In genomic region chr4:66906314-66906713, GRCh38 we compare ENCODE assay signal across 17 cellular contexts.
A peak's percentile ranks its signal among the peaks of the same experiment; 100 is the strongest.
DNase-seq lines count a peak whose midpoint lies in the region; FAIRE-seq and TF ChIP-seq lines count a peak whose summit lies in the region.
"Had no signal": no experiment of that assay in that cellular context is flagged by ENCODE, and none has a peak within 500 bp of the region (broad histone marks: within the 10 kb centered on the region; RNA-seq: fewer than 3 reads in every experiment).

No MANE protein-coding gene starts in this region.

- no peaks in the 10 kb centered on the region for H3K9me2 ChIP-seq in PC-9 (ENCODE audit: insufficient read depth)

- H3K4me3 ChIP-seq in PC-9 = no peak overlapping the region

- no peaks in the 10 kb centered on the region for H3F3A ChIP-seq in PC-9 (ENCODE audit: insufficient read depth, low read depth)

- H3K4me1 ChIP-seq in PC-9 (replicated peaks; ENCODE audit: insufficient read depth) = no peaks in the 10 kb centered on the region

- H2AFZ ChIP-seq in PC-9 = no peak overlapping the region

- POLR2A ChIA-PET in PC-9 (lab: Charles Lee; ENCODE audit: unreplicated experiment) = no interaction called here

- H3K79me2 ChIP-seq in PC-9 (ENCODE audit: low read depth) = no peaks in the 10 kb centered on the region

- intact Hi-C loops in PC-9 (cut with micrococcal nuclease; ENCODE audit: unreplicated experiment) = no loop called here
- intact Hi-C loops in cardiac septum (cut with DNase I) = no loop called here

- H3K27me3 ChIP-seq in PC-9 (ENCODE audit: insufficient read depth, low read depth) = no peaks in the 10 kb centered on the region

- H3K36me3 ChIP-seq in PC-9 (ENCODE audit: low read depth) = no peaks in the 10 kb centered on the region

- no TSS peak for BruUV-seq in PC-9 (replicated peaks; lab: Mats Ljungman, UMichigan)

- no peak for DNase-seq in D721Med (ENCODE audit: insufficient read length, low spot score)
- peak; percentile 26 to 98 (median 91) for DNase-seq in NCI-H1417 (lab: John Stamatoyannopoulos, UW)
- peak; percentile 60 for DNase-seq in NCI-H2227 treated with DMSO at 0.1 percent for 48 hours (lab: John Stamatoyannopoulos, UW)
- peak; percentile 18 for DNase-seq in SK-N-DZ (ENCODE audit: low spot score)
- DNase-seq in PC-9 = no peak
- DNase-seq in cardiac septum (ENCODE audit: low spot score) = no peak
- no peak for DNase-seq in NCI-H1048 (lab: John Stamatoyannopoulos, UW)
- no peak for DNase-seq in putamen (ENCODE audit: low spot score)
- DNase-seq: activated B cell treated with CpG ODN at 0.5 μM for 24 hours; activated effector memory CD4-positive, alpha-beta T cell treated with anti-CD3 and anti-CD28 coated beads, Interleukin-2, amount 50 U/mL, for 16 hours; amygdala; NCI-H226; RPMI8226; stimulated activated CD4-positive, alpha-beta T cell treated with anti-CD3 and anti-CD28 coated beads, Interleukin-15, amount 100 ng/mL, for 24 hours; stimulated activated naive CD8-positive, alpha-beta T cell treated with anti-CD3 and anti-CD28 coated beads, Interleukin-15, amount 100 ng/mL, for 72 hours; T-cell had no signal

- CTCF ChIA-PET in PC-9 (lab: Charles Lee) = no interaction called here

- no peaks in the 10 kb centered on the region for H4K20me1 ChIP-seq in PC-9 (ENCODE audit: insufficient read depth)

- TF ChIP-seq CTCF in D721Med (IDR thresholded peaks at IDR 0.05; ENCODE audit: insufficient read depth, missing control alignments) (no peak), PC-9 (conservative IDR thresholded peaks at IDR 0.05) (no peak)

- FAIRE-seq in D721Med (lab: Jason Lieb, UNC) = peak; percentile 96

- H3K4me2 ChIP-seq in PC-9 = no peak overlapping the region
- H3K4me2 ChIP-seq: KMS-11 had no signal

- H3K27ac ChIP-seq in PC-9 = no peak overlapping the region
- H3K27ac ChIP-seq: KMS-11 had no signal

- no peaks in the 10 kb centered on the region for H3K9me3 ChIP-seq in PC-9 (ENCODE audit: insufficient read depth, low read depth)

Comparison
In these comparisons a context has a peak if more than half of its experiments do, and no peak if none do; other contexts are left out.
1. DNase-seq: peak in NCI-H1417 (3 of 3), NCI-H2227 treated with DMSO at 0.1 percent for 48 hours (single experiment) and SK-N-DZ (single experiment); none in D721Med (single experiment), PC-9 (0 of 2), cardiac septum (single experiment), NCI-H1048 (single experiment) and putamen (single experiment).